19 cellular contexts compared by ENCODE assay signal in the genomic region with DNA sequence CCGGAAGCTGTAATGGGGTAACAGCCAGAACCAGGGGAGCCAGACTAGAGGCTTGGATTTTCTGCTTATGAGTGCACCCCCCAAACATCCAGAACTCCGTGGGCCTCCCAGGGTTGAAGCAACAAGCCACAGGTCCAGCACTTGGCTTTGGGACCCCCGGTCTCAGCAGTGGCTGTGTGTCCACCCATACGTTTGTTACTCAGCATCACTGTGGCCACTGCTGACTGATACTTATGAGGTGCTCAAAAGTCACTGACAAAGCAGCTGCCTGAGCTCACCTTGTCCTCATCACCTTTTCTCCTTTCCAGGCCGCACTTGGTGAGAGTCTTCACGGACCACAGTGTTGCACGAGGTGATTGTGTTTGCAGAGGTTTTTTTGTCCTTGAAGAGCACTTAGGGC.
"Had no signal": no experiment of that assay in that cellular context is flagged by ENCODE, and none has a peak within 500 bp of the region (broad histone marks: within the 10 kb centered on the region; RNA-seq: fewer than 3 reads in every experiment).

No MANE protein-coding gene starts in this region.

- ATAC-seq: effector memory CD8-positive, alpha-beta T cell; gastroesophageal sphincter; left colon; mucosa of descending colon; natural killer cell; right cardiac atrium; stimulated activated effector memory CD8-positive, alpha-beta T cell treated with anti-CD3 and anti-CD28 coated beads, Interleukin-12 subunit alpha, Interleukin-12 subunit beta, amount 100 ng/mL, for 72 hours; stimulated activated naive CD8-positive, alpha-beta T cell treated with anti-CD3 and anti-CD28 coated beads, Interleukin-15, Interleukin-2, amounts not matched to agents 100 U/mL and 50 U/mL, for 24 hours had no signal

- H3K4me3 ChIP-seq: esophagus squamous epithelium, gastroesophageal sphincter, mucosa of descending colon, neural progenitor cell, ovary, suprapubic skin, thyroid gland, upper lobe of left lung, vagina had no signal

- H3K4me1 ChIP-seq: esophagus squamous epithelium, neural progenitor cell, suprapubic skin, thyroid gland, upper lobe of left lung, vagina had no signal

- DNase-seq: effector memory CD8-positive, alpha-beta T cell; esophagus squamous epithelium; foreskin fibroblast; left colon; mucosa of descending colon; natural killer cell; nucleus accumbens; ovary; right cardiac atrium; stimulated activated CD4-positive, alpha-beta T cell treated with anti-CD3 and anti-CD28 coated beads, Interleukin-4, amount 100 ng/mL, for 1 hour; stimulated activated CD8-positive, alpha-beta memory T cell treated with anti-CD3 and anti-CD28 coated beads, Interleukin-4, amount 100 ng/mL, for 48 hours; stimulated activated naive CD8-positive, alpha-beta T cell treated with anti-CD3 and anti-CD28 coated beads, Interleukin-15, Interleukin-2, amounts not matched to agents 100 U/mL and 50 U/mL, for 24 hours; thyroid gland; upper lobe of left lung had no signal

- H3K36me3 ChIP-seq: esophagus squamous epithelium, gastroesophageal sphincter, neural progenitor cell, ovary, suprapubic skin, thyroid gland, upper lobe of left lung, vagina had no signal

- H3K27me3 ChIP-seq: esophagus squamous epithelium, gastroesophageal sphincter, neural progenitor cell, ovary, suprapubic skin, thyroid gland, upper lobe of left lung, vagina had no signal

- H3K9me3 ChIP-seq: esophagus squamous epithelium, gastroesophageal sphincter, mucosa of descending colon, ovary, suprapubic skin, thyroid gland, upper lobe of left lung, vagina had no signal

- H3K27ac ChIP-seq: esophagus squamous epithelium, neural progenitor cell, ovary, suprapubic skin, thyroid gland, upper lobe of left lung, vagina had no signal
